ENCODE assay signal across 15 cellular contexts in genomic region chr19:42728341-42728740, GRCh38. TPM values are rescaled to one million over a fixed set of nuclear protein-coding genes. Genes with fewer than 3 reads are reported as not detected.
"Had no signal": no experiment of that assay in that cellular context is flagged by ENCODE, and none has a peak within 500 bp of the region (broad histone marks: within the 10 kb centered on the region; RNA-seq: fewer than 3 reads in every experiment).

No MANE protein-coding gene starts in this region.

RNA-seq across cellular contexts. Expression of gene PSG3, which starts 11.9 kb away (rescaled TPM):
- total RNA-seq: activated B cell treated with CpG ODN at 0.5 μM for 24 hours; activated CD4-positive, alpha-beta memory T cell treated with anti-CD3 and anti-CD28 coated beads for 36 hours; activated CD4-positive, alpha-beta memory T cell treated with anti-CD3 and anti-CD28 coated beads, Interleukin-2, amount 10 ng/mL, durations not matched to agents 7 days and 5 days; activated CD4-positive, alpha-beta T cell treated with anti-CD3 and anti-CD28 coated beads for 36 hours; activated CD4-positive, alpha-beta T cell treated with anti-CD3 and anti-CD28 coated beads, Interleukin-2, amount 10 ng/mL, durations not matched to agents 24 days and 14 days; activated CD4-positive, alpha-beta T cell treated with anti-CD3 and anti-CD28 coated beads, Interleukin-2, amount 10 ng/mL, durations not matched to agents 7 days and 5 days; activated CD8-positive, alpha-beta memory T cell treated with anti-CD3 and anti-CD28 coated beads for 36 hours; activated CD8-positive, alpha-beta memory T cell treated with anti-CD3 and anti-CD28 coated beads, Interleukin-2, amount 10 ng/mL, durations not matched to agents 7 days and 5 days; activated CD8-positive, alpha-beta T cell treated with anti-CD3 and anti-CD28 coated beads for 36 hours; activated CD8-positive, alpha-beta T cell treated with anti-CD3 and anti-CD28 coated beads, Interleukin-2, amount 10 ng/mL, durations not matched to agents 7 days and 5 days; T-cell; T-helper 1 cell treated with Interleukin-12 subunit alpha and Interleukin-12 subunit beta and Interleukin-4 antibody, amounts not matched to agents 30 ng/mL and 1 ng/mL, for 36 hours; T-helper 2 cell treated with Interferon-gamma antibody and Interleukin-4, amounts not matched to agents 100 ng/mL and 5 ng/mL, for 36 hours; WTC11 had no signal

RNA-seq across cellular contexts. Expression of gene PSG8, which starts 37.1 kb away (rescaled TPM):
- total RNA-seq: activated B cell treated with CpG ODN at 0.5 μM for 24 hours; activated CD4-positive, alpha-beta memory T cell treated with anti-CD3 and anti-CD28 coated beads for 36 hours; activated CD4-positive, alpha-beta memory T cell treated with anti-CD3 and anti-CD28 coated beads, Interleukin-2, amount 10 ng/mL, durations not matched to agents 7 days and 5 days; activated CD4-positive, alpha-beta T cell treated with anti-CD3 and anti-CD28 coated beads for 36 hours; activated CD4-positive, alpha-beta T cell treated with anti-CD3 and anti-CD28 coated beads, Interleukin-2, amount 10 ng/mL, durations not matched to agents 24 days and 14 days; activated CD4-positive, alpha-beta T cell treated with anti-CD3 and anti-CD28 coated beads, Interleukin-2, amount 10 ng/mL, durations not matched to agents 7 days and 5 days; activated CD8-positive, alpha-beta memory T cell treated with anti-CD3 and anti-CD28 coated beads for 36 hours; activated CD8-positive, alpha-beta memory T cell treated with anti-CD3 and anti-CD28 coated beads, Interleukin-2, amount 10 ng/mL, durations not matched to agents 7 days and 5 days; activated CD8-positive, alpha-beta T cell treated with anti-CD3 and anti-CD28 coated beads for 36 hours; activated CD8-positive, alpha-beta T cell treated with anti-CD3 and anti-CD28 coated beads, Interleukin-2, amount 10 ng/mL, durations not matched to agents 7 days and 5 days; T-cell; T-helper 1 cell treated with Interleukin-12 subunit alpha and Interleukin-12 subunit beta and Interleukin-4 antibody, amounts not matched to agents 30 ng/mL and 1 ng/mL, for 36 hours; T-helper 17 cell; T-helper 2 cell treated with Interferon-gamma antibody and Interleukin-4, amounts not matched to agents 100 ng/mL and 5 ng/mL, for 36 hours; WTC11 had no signal
